Comparison of ENCODE assay signal across 19 cellular contexts in genomic region chr5:143752165-143752564, GRCh38. TPM values are rescaled to one million over a fixed set of nuclear protein-coding genes. Genes with fewer than 3 reads are reported as not detected.
DNase-seq lines count a peak whose midpoint lies in the region; ATAC-seq, FAIRE-seq and TF ChIP-seq lines count a peak whose summit lies in the region.
"Had no signal": no experiment of that assay in that cellular context is flagged by ENCODE, and none has a peak within 500 bp of the region (broad histone marks: within the 10 kb centered on the region; RNA-seq: fewer than 3 reads in every experiment).

No MANE protein-coding gene starts in this region.

- H2AFZ ChIP-seq in neuronal stem cell (ENCODE audit: low read length) (no peak overlapping the region), GM23248 (no peak overlapping the region)

- CTCF ChIA-PET in activated CD8-positive, alpha-beta T cell treated with anti-CD3 and anti-CD28 coated beads for 36 hours (lab: Charles Lee) = no interaction called here

- H2AK5ac ChIP-seq in neuronal stem cell (ENCODE audit: low read depth, low read length) = no peak overlapping the region

- H3K27me3 ChIP-seq in right atrium auricular region (no peaks in the 10 kb centered on the region), neuronal stem cell (ENCODE audit: control insufficient read depth in 3 of 3, insufficient read depth in 3 of 3, low read depth in 1 of 3, low read length in 3 of 3) (no peaks in the 10 kb centered on the region), GM23248 (replicated peaks; ENCODE audit: insufficient read depth) (no peaks in the 10 kb centered on the region)

- peak overlapping the region; percentile 4 for H3K14ac ChIP-seq in neuronal stem cell (ENCODE audit: low read length)

- H4K91ac ChIP-seq in neuronal stem cell (ENCODE audit: low read depth, low read length, poor library complexity) = no peak overlapping the region

- H3K27ac Mint-ChIP-seq in activated CD8-positive, alpha-beta T cell treated with anti-CD3 and anti-CD28 coated beads for 36 hours = no peak overlapping the region
- H3K27ac Mint-ChIP-seq: CD14-positive monocyte; CD8-positive, alpha-beta T cell had no signal

- no peaks in the 10 kb centered on the region for H4K20me1 ChIP-seq in GM23248 (ENCODE audit: insufficient read depth)

- no peaks in the 10 kb centered on the region for H3K79me2 ChIP-seq in GM23248 (ENCODE audit: insufficient read depth)

- H3K4me3 ChIP-seq in right atrium auricular region (no peak overlapping the region), neuronal stem cell (ENCODE audit: low read length in 2 of 2) (no peak overlapping the region), GM23248 (no peak overlapping the region)
- H3K4me3 ChIP-seq: A549, GM12878 had no signal

- no peaks in the 10 kb centered on the region for H3K36me3 ChIP-seq in right atrium auricular region
- no peaks in the 10 kb centered on the region for H3K36me3 ChIP-seq in neuronal stem cell (replicated peaks in 1 of 2; ENCODE audit: control insufficient read depth in 2 of 2, insufficient read depth in 2 of 2, low read length in 2 of 2)
- no peaks in the 10 kb centered on the region for H3K36me3 ChIP-seq in GM23248 (ENCODE audit: low read depth)

- no peak overlapping the region for H4K8ac ChIP-seq in neuronal stem cell (ENCODE audit: low read depth, low read length)

- H2BK120ac ChIP-seq in neuronal stem cell (ENCODE audit: low read depth, low read length) = no peak overlapping the region

- intact Hi-C loops in left ventricle myocardium superior (cut with micrococcal nuclease) = no loop called here
- intact Hi-C loops in activated CD8-positive, alpha-beta T cell treated with anti-CD3 and anti-CD28 coated beads for 36 hours (cut with micrococcal nuclease) = no loop called here

- no peak overlapping the region for H2BK12ac ChIP-seq in neuronal stem cell (ENCODE audit: low read length)

- H3K36me3 Mint-ChIP-seq in activated CD8-positive, alpha-beta T cell treated with anti-CD3 and anti-CD28 coated beads for 36 hours (ENCODE audit: low read depth) = no peaks in the 10 kb centered on the region
- H3K36me3 Mint-ChIP-seq: CD14-positive monocyte; CD8-positive, alpha-beta T cell had no signal

- H3K4me2 ChIP-seq in neuronal stem cell (ENCODE audit: insufficient read depth, low read length, poor library complexity, severe bottlenecking) (no peak overlapping the region), GM23248 (ENCODE audit: unreplicated experiment) (no peak overlapping the region)
- H3K4me2 ChIP-seq: A549 had no signal

- H3K27ac ChIP-seq in right atrium auricular region (no peak overlapping the region), neuronal stem cell (replicated peaks; ENCODE audit: low read length) (no peak overlapping the region), GM23248 (no peak overlapping the region)
- H3K27ac ChIP-seq: A549 had no signal

- no peak overlapping the region for H3K23ac ChIP-seq in neuronal stem cell (ENCODE audit: low read depth, low read length, poor library complexity)

- H3K4ac ChIP-seq in neuronal stem cell (ENCODE audit: low read length) = no peak overlapping the region

- peak; percentile 37 for DNase-seq in left ventricle myocardium superior
- DNase-seq in right atrium auricular region (ENCODE audit: low spot score) = no peak
- DNase-seq in NCI-H2029 treated with DMSO at 0.1 percent for 48 hours (lab: John Stamatoyannopoulos, UW) = peak; percentile 3
- no peak for DNase-seq in neuronal stem cell (ENCODE audit: low spot score)
- no peak for DNase-seq in urothelium cell line (ENCODE audit: low spot score)
- no peak for DNase-seq in GM23248
- DNase-seq in activated CD8-positive, alpha-beta T cell treated with anti-CD3 and anti-CD28 coated beads for 36 hours = no peak
- DNase-seq in EL = no peak
- DNase-seq: CD8-positive, alpha-beta T cell; COR-L47; DMS153; H7 had no signal

- H3K9me2 ChIP-seq in GM23248 (ENCODE audit: insufficient read depth) = no peaks in the 10 kb centered on the region

- H3K9me3 ChIP-seq in right atrium auricular region (no peaks in the 10 kb centered on the region), neuronal stem cell (replicated peaks in 1 of 2; ENCODE audit: control insufficient read depth in 2 of 2, insufficient read depth in 1 of 2, low read depth in 1 of 2, low read length in 2 of 2) (no peaks in the 10 kb centered on the region), GM23248 (ENCODE audit: low read depth) (no peaks in the 10 kb centered on the region)
- H3K9me3 ChIP-seq: A549 had no signal

- peak; percentile 77 for ATAC-seq in left ventricle myocardium superior
- no peak for ATAC-seq in activated CD8-positive, alpha-beta T cell treated with anti-CD3 and anti-CD28 coated beads for 36 hours
- ATAC-seq: CD8-positive, alpha-beta T cell; GM12878 had no signal

- no peaks in the 10 kb centered on the region for H3K79me1 ChIP-seq in neuronal stem cell (ENCODE audit: low read depth, low read length)

- H3K4me1 ChIP-seq in right atrium auricular region (no peaks in the 10 kb centered on the region), neuronal stem cell (ENCODE audit: control insufficient read depth in 2 of 2, insufficient read depth in 1 of 2, low read depth in 1 of 2, low read length in 2 of 2) (no peaks in the 10 kb centered on the region), GM23248 (ENCODE audit: insufficient read depth) (peaks cover 7% of the 10 kb centered on the region)
- H3K4me1 ChIP-seq: A549 had no signal

- H3K4me1 Mint-ChIP-seq in activated CD8-positive, alpha-beta T cell treated with anti-CD3 and anti-CD28 coated beads for 36 hours (ENCODE audit: low read depth) = no peaks in the 10 kb centered on the region
- H3K4me1 Mint-ChIP-seq: CD14-positive monocyte had no signal

- no peak overlapping the region for H2BK5ac ChIP-seq in neuronal stem cell (ENCODE audit: low read length)

- no peak overlapping the region for H3K18ac ChIP-seq in neuronal stem cell (ENCODE audit: low read length)

- H3K27me3 Mint-ChIP-seq in activated CD8-positive, alpha-beta T cell treated with anti-CD3 and anti-CD28 coated beads for 36 hours = no peaks in the 10 kb centered on the region

- no peak for TF ChIP-seq CTCF in right atrium auricular region (IDR thresholded peaks at IDR 0.05)
- no peak for TF ChIP-seq CTCF in activated CD8-positive, alpha-beta T cell treated with anti-CD3 and anti-CD28 coated beads for 36 hours (IDR thresholded peaks at IDR 0.05)

- FAIRE-seq in urothelium cell line (lab: Jason Lieb, UNC) = peak; percentile 13
- FAIRE-seq: A549, GM12878, GM18507 had no signal

- POLR2A ChIA-PET in activated CD8-positive, alpha-beta T cell treated with anti-CD3 and anti-CD28 coated beads for 36 hours (lab: Charles Lee) = no interaction called here

- no peaks in the 10 kb centered on the region for H3K9me3 Mint-ChIP-seq in activated CD8-positive, alpha-beta T cell treated with anti-CD3 and anti-CD28 coated beads for 36 hours
- H3K9me3 Mint-ChIP-seq: CD8-positive, alpha-beta T cell had no signal

- in situ Hi-C loops in GM23248 (cut with MboI) = no loop called here

- no peak overlapping the region for H2BK15ac ChIP-seq in neuronal stem cell (ENCODE audit: low read length)

- H3K4me3 Mint-ChIP-seq in activated CD8-positive, alpha-beta T cell treated with anti-CD3 and anti-CD28 coated beads for 36 hours = no peak overlapping the region
- H3K4me3 Mint-ChIP-seq: CD14-positive monocyte; CD8-positive, alpha-beta T cell had no signal

- WGBS in neuronal stem cell (ENCODE audit: extremely low coverage in 2 of 2, insufficient read length in 2 of 2, insufficient replicate concordance in 1 of 2), 2 donors = no CpG with 5 or more reads among the region's 4 CpGs
- WGBS in GM23248 (ENCODE audit: low coverage in 1 of 2, low lambda C conversion rate in 2 of 2, missing lambda C conversion rate in 2 of 2), 2 experiments = 65 to 73% methylated on average over 4 of the region's 4 CpGs

- peaks cover 13% of the 10 kb centered on the region; the same call in 1 of the 2 replicates for H3F3A ChIP-seq in GM23248 (ENCODE audit: insufficient read depth)

- H3K9ac ChIP-seq in neuronal stem cell (ENCODE audit: low read depth, low read length, poor library complexity) = no peak overlapping the region
- H3K9ac ChIP-seq in GM23248 = no peak overlapping the region

RNA-seq across cellular contexts. Expression of gene HMHB1, which starts 59.8 kb away (rescaled TPM):
- total RNA-seq in left ventricle myocardium superior (not detected), right atrium auricular region (not detected)
- not detected for polyA plus RNA-seq in neuronal stem cell (2013, experiment 1 of 2)
- polyA plus RNA-seq in neuronal stem cell (2013, experiment 2 of 2) = not detected
- total RNA-seq in GM23248 (2014; rRNA removed; shearing (Covaris generic)) = not detected in 2 replicates
- not detected in 2 replicates for polyA plus RNA-seq in GM23248 (2016; fragmentation: Nextera tagmentation; extraction: Ambion mirVana)
- total RNA-seq in activated CD8-positive, alpha-beta T cell treated with anti-CD3 and anti-CD28 coated beads for 36 hours = not detected
- total RNA-seq: CD8-positive, alpha-beta T cell; H7; HT-29 had no signal
- polyA plus RNA-seq: A549, AG04450, BJ, CD14-positive monocyte had no signal

Comparison
In these comparisons a context has a peak if more than half of its experiments do, and no peak if none do; other contexts are left out.
1. DNase-seq: peak in left ventricle myocardium superior (single experiment) and NCI-H2029 treated with DMSO at 0.1 percent for 48 hours (single experiment); none in right atrium auricular region (single experiment), neuronal stem cell (single experiment), urothelium cell line (single experiment), GM23248 (single experiment), activated CD8-positive, alpha-beta T cell treated with anti-CD3 and anti-CD28 coated beads for 36 hours (single experiment) and EL (single experiment).